22 cellular contexts compared by ENCODE assay signal in genomic region chr14:103404920-103405319, GRCh38. TPM values are rescaled to one million over a fixed set of nuclear protein-coding genes. Genes with fewer than 3 reads are reported as not detected.
DNase-seq lines count a peak whose midpoint lies in the region; ATAC-seq and TF ChIP-seq lines count a peak whose summit lies in the region.
"Had no signal": no experiment of that assay in that cellular context is flagged by ENCODE, and none has a peak within 500 bp of the region (broad histone marks: within the 10 kb centered on the region; RNA-seq: fewer than 3 reads in every experiment).

No MANE protein-coding gene starts in this region.

- in situ Hi-C loops in gastrocnemius medialis (cut with MboI; ENCODE audit: low sequenced_read_pairs in 4 of 4), result loop anchor here in 1 of 4 donors (10.0 kb wide), 1 partner anchor 280 kb away; the partner anchor contains the start of gene TNFAIP2

- H3K36me3 ChIP-seq in left lung, result peaks cover 0 to 32% of the 10 kb centered on the region in 2 donors
- H3K36me3 ChIP-seq in gastrocnemius medialis, result peaks cover 0 to 24% of the 10 kb centered on the region in 2 donors
- H3K36me3 ChIP-seq in PC-3 (ENCODE audit: low read depth, low read length), result peaks cover 8% of the 10 kb centered on the region; the same call in 1 of the 2 replicates
- peaks cover 23% of the 10 kb centered on the region for H3K36me3 ChIP-seq in endodermal cell (ENCODE audit: control insufficient read depth, insufficient read depth, low read length)

- no peaks in the 10 kb centered on the region for H3K9me3 ChIP-seq in left lung
- no peaks in the 10 kb centered on the region for H3K9me3 ChIP-seq in gastrocnemius medialis
- H3K9me3 ChIP-seq in PC-3 (ENCODE audit: low read length), result no peaks in the 10 kb centered on the region
- no peaks in the 10 kb centered on the region for H3K9me3 ChIP-seq in endodermal cell (ENCODE audit: control insufficient read depth, low read length)
- H3K9me3 ChIP-seq: HAP-1 had no signal

- H3K27me3 ChIP-seq in HL-60 (ENCODE audit: insufficient read depth, poor library complexity, severe bottlenecking) (no peaks in the 10 kb centered on the region), left lung (no peaks in the 10 kb centered on the region), gastrocnemius medialis (no peaks in the 10 kb centered on the region), PC-3 (ENCODE audit: low read length) (no peaks in the 10 kb centered on the region), endodermal cell (ENCODE audit: control insufficient read depth, insufficient read depth, low read length, poor library complexity, severe bottlenecking) (no peaks in the 10 kb centered on the region)

- peaks cover 91% of the 10 kb centered on the region for H3K79me2 ChIP-seq in PC-3 (ENCODE audit: low read length)

- H3K4me3 ChIP-seq in HL-60 (replicated peaks; ENCODE audit: insufficient read depth, low read length) (no peak overlapping the region), left lung (no peak overlapping the region), gastrocnemius medialis (no peak overlapping the region), PC-3 (ENCODE audit: low read length) (no peak overlapping the region), endodermal cell (ENCODE audit: low read length) (no peak overlapping the region)
- H3K4me3 ChIP-seq: HAP-1, skin epidermis had no signal

- BruUV-seq in PC-3 (replicated peaks; lab: Mats Ljungman, UMichigan), result no TSS peak

- peaks cover 45% of the 10 kb centered on the region for H4K20me1 ChIP-seq in PC-3 (ENCODE audit: low read length)

- peaks cover 38% of the 10 kb centered on the region for H3K4me1 Mint-ChIP-seq in endodermal cell

- intact Hi-C loops in left lung (cut with DNase I), result no loop called here
- intact Hi-C loops in gastrocnemius medialis (cut with DNase I; ENCODE audit: low total_unique reads), result no loop called here
- intact Hi-C loops in PC-3 (cut with micrococcal nuclease), result no loop called here

- H3F3A ChIP-seq in PC-3 (ENCODE audit: low read length, unreplicated experiment), result no peaks in the 10 kb centered on the region

- WGBS in endodermal cell (ENCODE audit: insufficient coverage in 1 of 2, insufficient read length in 1 of 2), 2 experiments, result 96 to 99% methylated on average over 7 of the region's 7 CpGs

- no peaks in the 10 kb centered on the region for H3K9me2 ChIP-seq in PC-3 (replicated peaks; ENCODE audit: low read length)

- H2AFZ ChIP-seq in PC-3 (ENCODE audit: low read length), result no peak overlapping the region
- H2AFZ ChIP-seq: parathyroid adenoma had no signal

- DNase-seq in HL-60 (ENCODE audit: low read depth in 1 of 2, low spot score in 1 of 2), result no peak
- DNase-seq in erythroblast (lab: John Stamatoyannopoulos, UW), result peak; percentile 36 to 43
- peak in 1 of 2 donors; percentile 46 for DNase-seq in left lung
- peak in 1 of 2 donors; percentile 59 for DNase-seq in gastrocnemius medialis
- no peak for DNase-seq in cerebellum (ENCODE audit: low spot score)
- no peak for DNase-seq in PC-3
- no peak for DNase-seq in endodermal cell
- DNase-seq: activated CD4-positive, alpha-beta memory T cell treated with anti-CD3 and anti-CD28 coated beads, Interleukin-2, amount 10 ng/mL, durations not matched to agents 7 days and 5 days; activated T-cell treated with anti-CD3 and anti-CD28 coated beads, Interleukin-2, amount 50 U/mL, for 1 hour; CD4-positive, CD25-positive, alpha-beta regulatory T cell; DMS153; naive thymus-derived CD4-positive, alpha-beta T cell; NCI-H526; stimulated activated CD8-positive, alpha-beta memory T cell treated with anti-CD3 and anti-CD28 coated beads, Interleukin-4, amount 100 ng/mL, for 48 hours; T-helper 2 cell had no signal

- no peaks in the 10 kb centered on the region for H3K27me3 Mint-ChIP-seq in endodermal cell (ENCODE audit: insufficient read depth)
- H3K27me3 Mint-ChIP-seq: activated CD4-positive, alpha-beta memory T cell treated with anti-CD3 and anti-CD28 coated beads, Interleukin-2, amount 10 ng/mL, durations not matched to agents 7 days and 5 days; activated naive CD4-positive, alpha-beta T cell treated with anti-CD3 and anti-CD28 coated beads, Interleukin-2, amount 50 U/mL, for 24 hours; brain; CD4-positive, CD25-positive, alpha-beta regulatory T cell; naive thymus-derived CD4-positive, alpha-beta T cell had no signal

- peak overlapping the region; percentile 52 for H3K27ac ChIP-seq in HL-60 (replicated peaks)
- peak overlapping the region; percentile 74 to 84 for H3K27ac ChIP-seq in left lung
- peak overlapping the region; percentile 76 to 88 (median 86) for H3K27ac ChIP-seq in gastrocnemius medialis
- H3K27ac ChIP-seq in PC-3 (ENCODE audit: low read length), result no peak overlapping the region
- no peak overlapping the region for H3K27ac ChIP-seq in endodermal cell (ENCODE audit: low read depth, low read length)
- H3K27ac ChIP-seq: parathyroid adenoma had no signal

- TF ChIP-seq POLR2A in erythroblast (IDR thresholded peaks at IDR 0.05; ENCODE audit: low read length), result no peak
- no peak for TF ChIP-seq POLR2A in gastrocnemius medialis (IDR thresholded peaks at IDR 0.05)

- ATAC-seq in left lung (peak; percentile 84), gastrocnemius medialis (peak; percentile 28 to 73), PC-3 (no peak), GM19324 (IDR thresholded peaks at IDR 0.05; ENCODE audit: low FRiP score, unreplicated experiment) (no peak)
- ATAC-seq: naive thymus-derived CD4-positive, alpha-beta T cell; WTC11 had no signal

- no peak overlapping the region for H3K4me3 Mint-ChIP-seq in endodermal cell
- H3K4me3 Mint-ChIP-seq: activated CD4-positive, alpha-beta memory T cell treated with anti-CD3 and anti-CD28 coated beads, Interleukin-2, amount 10 ng/mL, durations not matched to agents 7 days and 5 days; brain; WTC11 had no signal

- TF ChIP-seq CTCF in HL-60 (IDR thresholded peaks at IDR 0.05; ENCODE audit: insufficient read depth, low read length) (no peak), left lung (IDR thresholded peaks at IDR 0.05) (no peak), gastrocnemius medialis (IDR thresholded peaks at IDR 0.05 in 4 of 5, conservative IDR thresholded peaks at IDR 0.05 in 1 of 5) (no peak), PC-3 (conservative IDR thresholded peaks at IDR 0.05; ENCODE audit: low read depth, low read length) (no peak), endodermal cell (conservative IDR thresholded peaks at IDR 0.05) (no peak)

- CTCF ChIA-PET in PC-3 (lab: Charles Lee), result no interaction called here

- H3K9ac ChIP-seq in PC-3 (ENCODE audit: low read length) (no peak overlapping the region), endodermal cell (ENCODE audit: extremely low read depth, low read length, poor library complexity, severe bottlenecking) (no peak overlapping the region)
- H3K9ac ChIP-seq: parathyroid adenoma had no signal

- H3K27ac Mint-ChIP-seq in endodermal cell, result no peak overlapping the region
- H3K27ac Mint-ChIP-seq: activated CD4-positive, alpha-beta memory T cell treated with anti-CD3 and anti-CD28 coated beads, Interleukin-2, amount 10 ng/mL, durations not matched to agents 7 days and 5 days had no signal

- H3K4me1 ChIP-seq in left lung, result peaks cover 45 to 91% of the 10 kb centered on the region in 2 donors
- H3K4me1 ChIP-seq in gastrocnemius medialis, result peaks cover 59 to 67% of the 10 kb centered on the region in 2 donors
- peaks cover 18% of the 10 kb centered on the region for H3K4me1 ChIP-seq in PC-3 (ENCODE audit: insufficient read depth, low read length)
- peaks cover 11% of the 10 kb centered on the region for H3K4me1 ChIP-seq in endodermal cell (ENCODE audit: control insufficient read depth, insufficient read depth, low read length)

- peaks cover 34% of the 10 kb centered on the region for H3K36me3 Mint-ChIP-seq in endodermal cell (ENCODE audit: low read depth)

- H3K4me2 ChIP-seq in PC-3 (ENCODE audit: low read length), result no peak overlapping the region

- POLR2A ChIA-PET in PC-3 (lab: Charles Lee; ENCODE audit: unreplicated experiment), result interaction anchor here (0.6 kb wide), 1 partner anchor 11 kb away, joined by 4 read pairs; no protein-coding TSS in a partner anchor

- no peaks in the 10 kb centered on the region for H3K9me3 Mint-ChIP-seq in endodermal cell
- H3K9me3 Mint-ChIP-seq: activated CD4-positive, alpha-beta memory T cell treated with anti-CD3 and anti-CD28 coated beads, Interleukin-2, amount 10 ng/mL, durations not matched to agents 7 days and 5 days; activated naive CD4-positive, alpha-beta T cell treated with anti-CD3 and anti-CD28 coated beads, Interleukin-2, amount 50 U/mL, for 24 hours; brain; CD4-positive, CD25-positive, alpha-beta regulatory T cell; naive thymus-derived CD4-positive, alpha-beta T cell; WTC11 had no signal

RNA-seq across cellular contexts. Expression of gene MARK3, which starts 19.7 kb away (rescaled TPM):
- total RNA-seq in left lung (10 to 100 TPM; 78.8 to 92.9 TPM), gastrocnemius medialis (10 to 100 TPM; 60.2 to 73.1 (median 71.6) TPM), cerebellum (153 TPM), PC-3 (2014; rRNA removed) (69.9 and 73.4 TPM in 2 replicates), endodermal cell (100 to 1,000 TPM in 1 of 2 donors, 10 to 100 TPM in 1; 95.8 to 106 TPM)
- 73.3 TPM for polyA plus RNA-seq in endodermal cell (2013, experiment 1 of 2)
- 80.1 TPM for polyA plus RNA-seq in endodermal cell (2013, experiment 2 of 2)

Comparison
In these comparisons a context has a peak if more than half of its experiments do, and no peak if none do; other contexts are left out.
1. DNase-seq: peak in erythroblast (2 of 2); none in HL-60 (0 of 2), cerebellum (single experiment), PC-3 (single experiment) and endodermal cell (single experiment).
2. H3K27ac ChIP-seq: peak in HL-60 (single experiment), left lung (2 of 2) and gastrocnemius medialis (4 of 4); none in PC-3 (single experiment) and endodermal cell (single experiment).
3. ATAC-seq: peak in left lung (single experiment) and gastrocnemius medialis (2 of 2); none in PC-3 (single experiment) and GM19324 (single experiment).